25 cellular contexts compared by ENCODE assay signal in the genomic region with DNA sequence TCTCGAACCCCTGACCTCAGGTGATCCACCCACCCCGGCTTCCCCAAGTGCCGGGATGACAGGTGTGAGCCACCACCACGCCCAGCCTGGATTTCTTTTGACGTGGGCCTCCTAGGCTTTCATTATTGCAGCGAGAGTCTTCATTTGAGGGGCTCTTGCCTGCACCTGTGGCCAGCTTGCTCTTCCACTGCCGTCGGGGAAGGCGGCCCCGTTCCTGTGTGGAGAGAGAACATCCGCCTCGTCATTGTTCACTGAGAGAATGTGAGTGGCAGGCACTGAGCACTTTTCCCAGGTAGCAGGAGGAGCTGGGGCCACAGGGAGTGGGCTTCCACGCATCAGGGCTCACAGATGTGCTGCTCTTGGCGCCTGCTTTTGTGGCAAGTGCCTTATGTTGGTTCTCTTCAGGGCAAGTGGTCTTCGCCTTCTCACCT.
"Had no signal": no experiment of that assay in that cellular context is flagged by ENCODE, and none has a peak within 500 bp of the region (broad histone marks: within the 10 kb centered on the region; RNA-seq: fewer than 3 reads in every experiment).

No MANE protein-coding gene starts in this region.

- H3K27me3 Mint-ChIP-seq: activated CD4-positive, alpha-beta memory T cell treated with anti-CD3 and anti-CD28 coated beads for 36 hours; activated CD4-positive, alpha-beta T cell treated with anti-CD3 and anti-CD28 coated beads, Interleukin-2, amount 10 ng/mL, durations not matched to agents 7 days and 5 days; central memory CD8-positive, alpha-beta T cell had no signal

- H3K4me1 ChIP-seq: ascending aorta, body of pancreas had no signal

- H3K4me3 ChIP-seq: ascending aorta, body of pancreas had no signal

- H3K36me3 ChIP-seq: ascending aorta had no signal

- DNase-seq: activated CD4-positive, alpha-beta memory T cell treated with anti-CD3 and anti-CD28 coated beads for 36 hours; activated CD4-positive, alpha-beta T cell treated with anti-CD3 and anti-CD28 coated beads for 1 hour; activated CD4-positive, alpha-beta T cell treated with anti-CD3 and anti-CD28 coated beads, Interleukin-2, amount 10 ng/mL, durations not matched to agents 7 days and 5 days; activated CD8-positive, alpha-beta memory T cell treated with anti-CD3 and anti-CD28 coated beads for 24 hours; activated effector memory CD4-positive, alpha-beta T cell treated with anti-CD3 and anti-CD28 coated beads, Interleukin-2, amount 50 U/mL, for 16 hours; activated naive CD4-positive, alpha-beta T cell treated with Interleukin-2 at 50 U/mL for 16 hours; activated T-cell treated with anti-CD3 and anti-CD28 coated beads, Interleukin-2, amount 50 U/mL, for 4 hours; MV-4-11; NCI-H1105; NCI-H1436; NCI-H1694 treated with DMSO at 0.1 percent for 48 hours; NCI-H2081 treated with DMSO at 0.1 percent for 48 hours; NCI-H345; NCI-H510A; NCI-H526 treated with DMSO at 0.1 percent for 48 hours; NCI-H82; OCI-M1; RPMI8226; SHP77 treated with DMSO at 0.1 percent for 48 hours had no signal

- H3K27ac Mint-ChIP-seq: activated CD4-positive, alpha-beta memory T cell treated with anti-CD3 and anti-CD28 coated beads for 36 hours; activated CD4-positive, alpha-beta T cell treated with anti-CD3 and anti-CD28 coated beads, Interleukin-2, amount 10 ng/mL, durations not matched to agents 7 days and 5 days; T-helper 1 cell treated with Interleukin-12 subunit alpha and Interleukin-12 subunit beta and Interleukin-4 antibody, amounts not matched to agents 30 μg/mL and 1 μg/mL, for 36 hours; WTC11 had no signal

- H3K9me3 ChIP-seq: ascending aorta, body of pancreas had no signal

- H3K4me3 Mint-ChIP-seq: activated CD4-positive, alpha-beta memory T cell treated with anti-CD3 and anti-CD28 coated beads for 36 hours; activated CD4-positive, alpha-beta T cell treated with anti-CD3 and anti-CD28 coated beads, Interleukin-2, amount 10 ng/mL, durations not matched to agents 7 days and 5 days; activated T-cell treated with anti-CD3 and anti-CD28 coated beads, Interleukin-2, amount 50 U/mL, for 4 hours; central memory CD8-positive, alpha-beta T cell; T-helper 1 cell treated with Interleukin-12 subunit alpha and Interleukin-12 subunit beta and Interleukin-4 antibody, amounts not matched to agents 30 μg/mL and 1 μg/mL, for 36 hours; WTC11 had no signal

- H3K27ac ChIP-seq: ascending aorta, body of pancreas, KMS-11 had no signal

- H3K9me3 Mint-ChIP-seq: activated CD4-positive, alpha-beta memory T cell treated with anti-CD3 and anti-CD28 coated beads for 36 hours; activated CD4-positive, alpha-beta T cell treated with anti-CD3 and anti-CD28 coated beads, Interleukin-2, amount 10 ng/mL, durations not matched to agents 7 days and 5 days; activated T-cell treated with anti-CD3 and anti-CD28 coated beads, Interleukin-2, amount 50 U/mL, for 4 hours; central memory CD8-positive, alpha-beta T cell; T-helper 1 cell treated with Interleukin-12 subunit alpha and Interleukin-12 subunit beta and Interleukin-4 antibody, amounts not matched to agents 30 μg/mL and 1 μg/mL, for 36 hours; WTC11 had no signal
